2 cellular contexts compared by ENCODE assay signal in the genomic region with DNA sequence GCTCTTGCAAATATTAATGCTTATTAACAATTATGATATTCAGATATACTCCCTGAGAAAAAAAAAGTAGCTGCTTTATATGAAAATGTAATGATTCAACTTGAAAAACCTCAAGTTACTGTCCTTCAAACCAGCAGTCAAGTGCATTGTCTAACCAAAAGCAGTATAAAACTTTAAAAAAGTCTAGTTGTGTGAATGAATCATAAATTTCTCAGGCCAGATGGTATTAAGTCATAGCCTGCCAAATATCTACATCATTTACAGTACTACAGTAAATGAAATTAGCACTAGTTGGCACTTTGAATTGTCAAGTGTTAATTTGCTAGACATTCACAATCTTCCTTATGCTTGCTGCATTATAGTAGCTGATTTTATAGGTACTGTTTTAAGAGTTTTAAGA.
TF ChIP-seq lines count a peak whose summit lies in the region.

No MANE protein-coding gene starts in this region.

TF ChIP-seq in A549, 52 proteins besides CTCF, POLR2A, EP300 and RAD21:
- no peak for TF ChIP-seq HOXA7 (CRISPR knock-in tag; IDR thresholded peaks at IDR 0.05)
- no peak for TF ChIP-seq TFCP2L1 (CRISPR knock-in tag; IDR thresholded peaks at IDR 0.05)
- TF ChIP-seq ZNF302 (CRISPR knock-in tag; IDR thresholded peaks at IDR 0.05) = no peak
- TF ChIP-seq KDM1A (IDR thresholded peaks at IDR 0.05; ENCODE audit: low read depth) = no peak
- TF ChIP-seq FOSB (CRISPR knock-in tag; IDR thresholded peaks at IDR 0.05) = no peak
- TF ChIP-seq, protein P1, sequence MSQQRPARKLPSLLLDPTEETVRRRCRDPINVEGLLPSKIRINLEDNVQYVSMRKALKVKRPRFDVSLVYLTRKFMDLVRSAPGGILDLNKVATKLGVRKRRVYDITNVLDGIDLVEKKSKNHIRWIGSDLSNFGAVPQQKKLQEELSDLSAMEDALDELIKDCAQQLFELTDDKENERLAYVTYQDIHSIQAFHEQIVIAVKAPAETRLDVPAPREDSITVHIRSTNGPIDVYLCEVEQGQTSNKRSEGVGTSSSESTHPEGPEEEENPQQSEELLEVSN (IDR thresholded peaks at IDR 0.05; ENCODE audit: borderline replicate concordance, low read depth) = no peak
- TF ChIP-seq RARB (CRISPR knock-in tag; IDR thresholded peaks at IDR 0.05) = no peak
- TF ChIP-seq SMC3 (IDR thresholded peaks at IDR 0.05) = no peak
- no peak for TF ChIP-seq CEBPB (IDR thresholded peaks at IDR 0.05)
- TF ChIP-seq, protein P2, sequence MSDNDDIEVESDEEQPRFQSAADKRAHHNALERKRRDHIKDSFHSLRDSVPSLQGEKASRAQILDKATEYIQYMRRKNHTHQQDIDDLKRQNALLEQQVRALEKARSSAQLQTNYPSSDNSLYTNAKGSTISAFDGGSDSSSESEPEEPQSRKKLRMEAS (IDR thresholded peaks at IDR 0.05) = no peak
- TF ChIP-seq CHD4 (IDR thresholded peaks at IDR 0.05; ENCODE audit: borderline replicate concordance) = no peak
- no peak for TF ChIP-seq HOXB5 (CRISPR knock-in tag; IDR thresholded peaks at IDR 0.05)
- no peak for TF ChIP-seq EHMT2 (IDR thresholded peaks at IDR 0.05; ENCODE audit: low read depth)
- TF ChIP-seq, protein P3, sequence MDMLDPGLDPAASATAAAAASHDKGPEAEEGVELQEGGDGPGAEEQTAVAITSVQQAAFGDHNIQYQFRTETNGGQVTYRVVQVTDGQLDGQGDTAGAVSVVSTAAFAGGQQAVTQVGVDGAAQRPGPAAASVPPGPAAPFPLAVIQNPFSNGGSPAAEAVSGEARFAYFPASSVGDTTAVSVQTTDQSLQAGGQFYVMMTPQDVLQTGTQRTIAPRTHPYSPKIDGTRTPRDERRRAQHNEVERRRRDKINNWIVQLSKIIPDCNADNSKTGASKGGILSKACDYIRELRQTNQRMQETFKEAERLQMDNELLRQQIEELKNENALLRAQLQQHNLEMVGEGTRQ (IDR thresholded peaks at IDR 0.05) = no peak
- no peak for TF ChIP-seq RFX5 (IDR thresholded peaks at IDR 0.05)
- TF ChIP-seq ZSCAN20 (CRISPR knock-in tag; IDR thresholded peaks at IDR 0.05) = no peak
- TF ChIP-seq POLR2AphosphoS2 (conservative IDR thresholded peaks at IDR 0.05; ENCODE audit: low read length) = no peak
- TF ChIP-seq PHF8 (IDR thresholded peaks at IDR 0.05; ENCODE audit: borderline replicate concordance, low read depth) = no peak
TF ChIP-seq in A549: peak in this region for 0.

TF ChIP-seq in SK-N-SH, 30 proteins besides CTCF, POLR2A, EP300 and RAD21:
- TF ChIP-seq JUND (IDR thresholded peaks at IDR 0.05) (peak; percentile 32; the same call in 1 of the 2 replicates), FOXM1 (IDR thresholded peaks at IDR 0.05; ENCODE audit: low read depth) (no peak), CHD2 (IDR thresholded peaks at IDR 0.05; ENCODE audit: low read length, partially characterized antibody) (no peak), MXI1 (IDR thresholded peaks at IDR 0.05; ENCODE audit: low read depth, low read length) (no peak), SMC3 (IDR thresholded peaks at IDR 0.05; ENCODE audit: low read depth, low read length) (no peak), FOSL2 (IDR thresholded peaks at IDR 0.05; ENCODE audit: borderline replicate concordance, low read depth) (peak; percentile 61; the same call in 1 of the 2 replicates), POLR2AphosphoS5 (IDR thresholded peaks at IDR 0.05; ENCODE audit: low read depth, low read length) (no peak), GABPA (IDR thresholded peaks at IDR 0.05; ENCODE audit: low read depth) (no peak), RFX5 (IDR thresholded peaks at IDR 0.05; ENCODE audit: low read length) (no peak), ZBTB33 (IDR thresholded peaks at IDR 0.05; ENCODE audit: borderline replicate concordance, low read depth) (no peak), PBX3 (IDR thresholded peaks at IDR 0.05) (peak; percentile 56), TAF1 (IDR thresholded peaks at IDR 0.05; ENCODE audit: borderline replicate concordance, low read depth, low read length) (no peak), NFIC (IDR thresholded peaks at IDR 0.05; ENCODE audit: borderline replicate concordance) (peak; percentile 41; the same call in 1 of the 2 replicates), EZH2phosphoT487 (IDR thresholded peaks at IDR 0.05; ENCODE audit: borderline replicate concordance, low read depth) (no peak), TEAD4 (IDR thresholded peaks at IDR 0.05; ENCODE audit: borderline replicate concordance, insufficient read depth) (no peak), MEF2A (IDR thresholded peaks at IDR 0.05; ENCODE audit: borderline replicate concordance, low read depth) (no peak), RXRA (IDR thresholded peaks at IDR 0.05; ENCODE audit: borderline replicate concordance, low read depth) (no peak), SIN3A (IDR thresholded peaks at IDR 0.05; ENCODE audit: borderline replicate concordance, low read depth, low read length) (no peak), TCF12 (IDR thresholded peaks at IDR 0.05) (peak; percentile 57; the same call in 1 of the 2 replicates), USF1 (IDR thresholded peaks at IDR 0.05; ENCODE audit: borderline replicate concordance, low read depth) (no peak), NRF1 (IDR thresholded peaks at IDR 0.05; ENCODE audit: low read depth, low read length) (no peak), ELF1 (IDR thresholded peaks at IDR 0.05) (no peak), GATA2 (CRISPR knock-in tag; IDR thresholded peaks at IDR 0.05) (no peak), FOXJ3 (CRISPR knock-in tag; IDR thresholded peaks at IDR 0.05) (no peak), YY1 (IDR thresholded peaks at IDR 0.05; ENCODE audit: low read depth) (no peak), RCOR1 (IDR thresholded peaks at IDR 0.05; ENCODE audit: low read length) (no peak)
- TF ChIP-seq, protein P4, sequence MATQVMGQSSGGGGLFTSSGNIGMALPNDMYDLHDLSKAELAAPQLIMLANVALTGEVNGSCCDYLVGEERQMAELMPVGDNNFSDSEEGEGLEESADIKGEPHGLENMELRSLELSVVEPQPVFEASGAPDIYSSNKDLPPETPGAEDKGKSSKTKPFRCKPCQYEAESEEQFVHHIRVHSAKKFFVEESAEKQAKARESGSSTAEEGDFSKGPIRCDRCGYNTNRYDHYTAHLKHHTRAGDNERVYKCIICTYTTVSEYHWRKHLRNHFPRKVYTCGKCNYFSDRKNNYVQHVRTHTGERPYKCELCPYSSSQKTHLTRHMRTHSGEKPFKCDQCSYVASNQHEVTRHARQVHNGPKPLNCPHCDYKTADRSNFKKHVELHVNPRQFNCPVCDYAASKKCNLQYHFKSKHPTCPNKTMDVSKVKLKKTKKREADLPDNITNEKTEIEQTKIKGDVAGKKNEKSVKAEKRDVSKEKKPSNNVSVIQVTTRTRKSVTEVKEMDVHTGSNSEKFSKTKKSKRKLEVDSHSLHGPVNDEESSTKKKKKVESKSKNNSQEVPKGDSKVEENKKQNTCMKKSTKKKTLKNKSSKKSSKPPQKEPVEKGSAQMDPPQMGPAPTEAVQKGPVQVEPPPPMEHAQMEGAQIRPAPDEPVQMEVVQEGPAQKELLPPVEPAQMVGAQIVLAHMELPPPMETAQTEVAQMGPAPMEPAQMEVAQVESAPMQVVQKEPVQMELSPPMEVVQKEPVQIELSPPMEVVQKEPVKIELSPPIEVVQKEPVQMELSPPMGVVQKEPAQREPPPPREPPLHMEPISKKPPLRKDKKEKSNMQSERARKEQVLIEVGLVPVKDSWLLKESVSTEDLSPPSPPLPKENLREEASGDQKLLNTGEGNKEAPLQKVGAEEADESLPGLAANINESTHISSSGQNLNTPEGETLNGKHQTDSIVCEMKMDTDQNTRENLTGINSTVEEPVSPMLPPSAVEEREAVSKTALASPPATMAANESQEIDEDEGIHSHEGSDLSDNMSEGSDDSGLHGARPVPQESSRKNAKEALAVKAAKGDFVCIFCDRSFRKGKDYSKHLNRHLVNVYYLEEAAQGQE (IDR thresholded peaks at IDR 0.05; ENCODE audit: low read depth, low read length) = no peak
- TF ChIP-seq, protein P3 (IDR thresholded peaks at IDR 0.05; ENCODE audit: borderline replicate concordance, low read depth, low read length) = no peak
- TF ChIP-seq, protein P5, sequence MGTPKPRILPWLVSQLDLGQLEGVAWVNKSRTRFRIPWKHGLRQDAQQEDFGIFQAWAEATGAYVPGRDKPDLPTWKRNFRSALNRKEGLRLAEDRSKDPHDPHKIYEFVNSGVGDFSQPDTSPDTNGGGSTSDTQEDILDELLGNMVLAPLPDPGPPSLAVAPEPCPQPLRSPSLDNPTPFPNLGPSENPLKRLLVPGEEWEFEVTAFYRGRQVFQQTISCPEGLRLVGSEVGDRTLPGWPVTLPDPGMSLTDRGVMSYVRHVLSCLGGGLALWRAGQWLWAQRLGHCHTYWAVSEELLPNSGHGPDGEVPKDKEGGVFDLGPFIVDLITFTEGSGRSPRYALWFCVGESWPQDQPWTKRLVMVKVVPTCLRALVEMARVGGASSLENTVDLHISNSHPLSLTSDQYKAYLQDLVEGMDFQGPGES (IDR thresholded peaks at IDR 0.05; ENCODE audit: low read depth, low read length) = no peak
- TF ChIP-seq, protein P2 (IDR thresholded peaks at IDR 0.05; ENCODE audit: low read depth) = no peak
